Comparison of ENCODE assay signal across 20 cellular contexts in genomic region chr14:69987416-69988144, GRCh38.
DNase-seq lines count a peak whose midpoint lies in the region; ATAC-seq, FAIRE-seq and TF ChIP-seq lines count a peak whose summit lies in the region.
"Had no signal": no experiment of that assay in that cellular context is flagged by ENCODE, and none has a peak within 500 bp of the region (broad histone marks: within the 10 kb centered on the region; RNA-seq: fewer than 3 reads in every experiment).

No MANE protein-coding gene starts in this region.

- peak overlapping the region; percentile 55 for H2BK5ac ChIP-seq in H1 (ENCODE audit: low read depth, low read length)

- H2BK120ac ChIP-seq in H1 (replicated peaks; ENCODE audit: low read depth, low read length): no peak overlapping the region

- no peaks in the 10 kb centered on the region for H3K27me3 Mint-ChIP-seq in neural crest cell (ENCODE audit: low read depth)

- no peak overlapping the region for H3K23ac ChIP-seq in H1 (ENCODE audit: insufficient read length)

- peak overlapping the region; percentile 61 for H3K4me3 Mint-ChIP-seq in neural crest cell

- H3K9me3 ChIP-seq in right atrium auricular region (no peaks in the 10 kb centered on the region), H1 (ENCODE audit: insufficient read depth in 2 of 2, low read depth in 1 of 2, low read length in 1 of 2) (0 out of 4 replicates have a peak, but pooled peaks cover 0 to 3% of the 10 kb centered on the region in 2 experiments)
- H3K9me3 ChIP-seq: Caco-2 had no signal

- no peaks in the 10 kb centered on the region for H3K23me2 ChIP-seq in H1 (ENCODE audit: low read depth, low read length)

- H3K27ac ChIP-seq in right atrium auricular region: no peak overlapping the region
- H3K27ac ChIP-seq in H1 (ENCODE audit: low read depth, low read length): peak overlapping the region; percentile 68
- H3K27ac ChIP-seq: 22Rv1, C4-2B had no signal

- TF ChIP-seq CTCF in right atrium auricular region (IDR thresholded peaks at IDR 0.05) (no peak), H1 (IDR thresholded peaks at IDR 0.05; ENCODE audit: control extremely low read depth in 1 of 3, insufficient read depth in 1 of 3, low read depth in 1 of 3, low read length in 3 of 3) (no peak), neural crest cell (conservative IDR thresholded peaks at IDR 0.05) (no peak)

- H3K79me1 ChIP-seq in H1 (ENCODE audit: low read depth, low read length): no peaks in the 10 kb centered on the region

- no peak overlapping the region for H3K9ac ChIP-seq in H1 (replicated peaks in 1 of 4; ENCODE audit: extremely low read depth in 1 of 4, low read depth in 3 of 4, low read length in 3 of 4)

- H4K20me1 ChIP-seq in H1 (replicated peaks in 1 of 2; ENCODE audit: control insufficient read depth in 1 of 2, insufficient read depth in 2 of 2, low read length in 2 of 2): no peaks in the 10 kb centered on the region

- no peak overlapping the region for H3K4ac ChIP-seq in H1 (replicated peaks; ENCODE audit: insufficient read length, low read depth, low read length)

- no peak for TF ChIP-seq POLR2A in H1 (IDR thresholded peaks at IDR 0.05; ENCODE audit: control extremely low read depth in 1 of 2, low read depth in 2 of 2, low read length in 2 of 2)

- 0 out of 2 replicates have a peak overlapping the region, but pooled peaks have one; percentile 29 for H2BK12ac ChIP-seq in H1 (ENCODE audit: low read depth, low read length)

- no peak overlapping the region for H3K4me3 ChIP-seq in right atrium auricular region
- peak overlapping the region in 2 of 4 experiments; percentile 9 to 39; a peak in 4 of 8 replicates for H3K4me3 ChIP-seq in H1 (ENCODE audit: extremely low read depth in 1 of 4, insufficient read depth in 2 of 4, low read depth in 3 of 4, low read length in 4 of 4)

- POLR2A ChIA-PET in H1 (lab: Charles Lee; ENCODE audit: partially characterized antibody): interaction anchor here (0.8 to 1.0 kb wide), 2 partner anchors 25 to 221 kb away, joined by 3 read pairs; partner anchors contain the start of gene SRSF5

- TF ChIP-seq RAD21 in H1 (IDR thresholded peaks at IDR 0.05 in 1 of 2, conservative IDR thresholded peaks at IDR 0.05 in 1 of 2; ENCODE audit: low read depth in 2 of 2, low read length in 2 of 2): no peak

- H3K79me2 ChIP-seq in H1 (ENCODE audit: control insufficient read depth in 1 of 2, insufficient read depth in 2 of 2, low read length in 2 of 2): no peaks in the 10 kb centered on the region

- H3K36me3 Mint-ChIP-seq in neural crest cell (ENCODE audit: low read depth): peaks cover 25% of the 10 kb centered on the region

- peak overlapping the region; percentile 44 to 51 for H3K4me2 ChIP-seq in H1 (ENCODE audit: insufficient read depth in 1 of 2, low read depth in 2 of 2, low read length in 2 of 2)

- CTCF ChIA-PET in H1 (lab: Charles Lee; ENCODE audit: partially characterized antibody): interaction anchor here (1.7 to 8.4 kb wide), 2 partner anchors 26 to 55 kb away, joined by 3 to 37 read pairs; no protein-coding TSS in a partner anchor

- no peak; a peak in 1 of 3 replicates for TF ChIP-seq EP300 in H1 (IDR thresholded peaks at IDR 0.05; ENCODE audit: borderline replicate concordance in 1 of 2, low read depth in 2 of 2, low read length in 2 of 2)

- H3K56ac ChIP-seq in H1 (replicated peaks; ENCODE audit: insufficient read length, low read depth, low read length): no peak overlapping the region

- H3K27me3 ChIP-seq in right atrium auricular region (no peaks in the 10 kb centered on the region), H1 (replicated peaks in 1 of 4; ENCODE audit: control insufficient read depth in 3 of 4, extremely low read depth in 1 of 4, insufficient read depth in 3 of 4, low read length in 3 of 4) (no peaks in the 10 kb centered on the region; a peak in 1 of 7 replicates)

- peak overlapping the region; percentile 7 for H3K27ac Mint-ChIP-seq in neural crest cell (ENCODE audit: unreplicated experiment)

- H4K91ac ChIP-seq in H1 (replicated peaks; ENCODE audit: insufficient read length, low read length): no peak overlapping the region

- peak overlapping the region; percentile 68; the same call in 1 of the 2 replicates for H3K18ac ChIP-seq in H1 (ENCODE audit: extremely low read depth, low read length)

- H3K36me3 ChIP-seq in right atrium auricular region (no peaks in the 10 kb centered on the region), H1 (ENCODE audit: control insufficient read depth in 2 of 4, insufficient read depth in 4 of 4, low read length in 3 of 4) (no peaks in the 10 kb centered on the region; a peak in 1 of 8 replicates)

- DNase-seq in cardiac septum (ENCODE audit: low spot score) (peak; percentile 57), right atrium auricular region (ENCODE audit: low spot score) (no peak), H1 (ENCODE audit: low read depth in 1 of 2, low spot score in 2 of 2) (peak; percentile 33 to 60), neural crest cell (ENCODE audit: low read depth, low spot score) (peak; percentile 71), NCI-H748 treated with DMSO at 0.1 percent for 48 hours (lab: John Stamatoyannopoulos, UW) (no peak), NCI-H1092 treated with DMSO at 0.1 percent for 48 hours (lab: John Stamatoyannopoulos, UW) (no peak)
- no peak for DNase-seq in activated CD8-positive, alpha-beta memory T cell treated with anti-CD3 and anti-CD28 coated beads, Interleukin-2, amount 50 U/mL, for 4 hours
- DNase-seq: Caco-2, KG1, NCI-H1048, NCI-H1694 treated with DMSO at 0.1 percent for 48 hours, NCI-H510A, SHP77 had no signal

- peaks cover 78% of the 10 kb centered on the region for H3K4me1 Mint-ChIP-seq in neural crest cell

- FAIRE-seq in H1 (lab: Jason Lieb, UNC): peak; percentile 69
- FAIRE-seq: GM18507, RCC 7860 had no signal

- WGBS in H1 (ENCODE audit: extremely low coverage in 1 of 2, insufficient coverage in 1 of 2, insufficient read length in 1 of 2, insufficient replicate concordance in 2 of 2, low coverage in 1 of 2, low lambda C conversion rate in 2 of 2, missing lambda C conversion rate in 1 of 2), 2 experiments: 43% methylated on average over 13 of the region's 13 CpGs; no CpG with 5 or more reads in 1 of the 2 experiments

- peaks cover 5% of the 10 kb centered on the region for H3K9me3 Mint-ChIP-seq in neural crest cell

- H3K4me1 ChIP-seq in right atrium auricular region (peaks cover 0 to under 1% of the 10 kb centered on the region in 2 donors), H1 (replicated peaks in 1 of 4; ENCODE audit: control insufficient read depth in 3 of 4, insufficient read depth in 4 of 4, low read length in 3 of 4) (peaks cover 2 to 15% (median 10%) of the 10 kb centered on the region in 4 experiments; a peak in 5 of 7 replicates)

- no peak overlapping the region for H3K14ac ChIP-seq in H1 (ENCODE audit: insufficient read length)

- no peak overlapping the region for H4K8ac ChIP-seq in H1 (ENCODE audit: extremely low read depth, insufficient read depth, low read length)

- no peak overlapping the region for H2AK5ac ChIP-seq in H1 (ENCODE audit: low read depth, low read length)

- H2BK20ac ChIP-seq in H1 (ENCODE audit: low read length): no peak overlapping the region

- intact Hi-C loops in cardiac septum (cut with DNase I): no loop called here

- H2AFZ ChIP-seq in H1 (ENCODE audit: low read length): no peak overlapping the region

- H4K5ac ChIP-seq in H1 (ENCODE audit: insufficient read length, low read depth, low read length): no peak overlapping the region

- ATAC-seq in HG02840 (IDR thresholded peaks at IDR 0.05; ENCODE audit: low FRiP score, unreplicated experiment): no peak
- ATAC-seq: HCT116, SK-N-SH treated with all-trans-retinoic acid at 6 μM for 48 hours had no signal

- no peak overlapping the region for H2BK15ac ChIP-seq in H1 (ENCODE audit: low read length)

TF ChIP-seq in H1, 55 proteins besides CTCF, POLR2A, EP300 and RAD21:
- TF ChIP-seq RBBP5 (IDR thresholded peaks at IDR 0.05; ENCODE audit: borderline replicate concordance, low read depth, low read length) (peak; percentile 84; the same call in 1 of the 2 replicates), ASH2L (IDR thresholded peaks at IDR 0.05; ENCODE audit: low read length) (peak; percentile 49), TEAD4 (IDR thresholded peaks at IDR 0.05; ENCODE audit: low read depth, low read length) (peak; percentile 69), RFX5 (IDR thresholded peaks at IDR 0.05; ENCODE audit: borderline replicate concordance, low read depth, low read length) (no peak)

Comparison
In these comparisons a context has a peak if more than half of its experiments do, and no peak if none do; other contexts are left out.
1. DNase-seq: peak in cardiac septum (single experiment), H1 (2 of 2) and neural crest cell (single experiment); none in right atrium auricular region (single experiment), NCI-H748 treated with DMSO at 0.1 percent for 48 hours (single experiment), activated CD8-positive, alpha-beta memory T cell treated with anti-CD3 and anti-CD28 coated beads, Interleukin-2, amount 50 U/mL, for 4 hours (single experiment) and NCI-H1092 treated with DMSO at 0.1 percent for 48 hours (single experiment).